12 cellular contexts compared by ENCODE assay signal in genomic region chr4:152099555-152099954, GRCh38.
DNase-seq lines count a peak whose midpoint lies in the region; ATAC-seq and TF ChIP-seq lines count a peak whose summit lies in the region.
"Had no signal": no experiment of that assay in that cellular context is flagged by ENCODE, and none has a peak within 500 bp of the region (broad histone marks: within the 10 kb centered on the region; RNA-seq: fewer than 3 reads in every experiment).

No MANE protein-coding gene starts in this region.

- H3K27me3 ChIP-seq in CD8-positive, alpha-beta memory T cell (ENCODE audit: insufficient read depth, low read length, poor library complexity, severe bottlenecking), result no peaks in the 10 kb centered on the region
- no peaks in the 10 kb centered on the region for H3K27me3 ChIP-seq in A673 (replicated peaks; ENCODE audit: insufficient read depth, low read depth, low read length, poor library complexity)

- peak overlapping the region in 6 of 7 donors; percentile 56 to 91 (median 84) for H3K4me3 Mint-ChIP-seq in CD8-positive, alpha-beta memory T cell
- H3K4me3 Mint-ChIP-seq in T-cell (peak overlapping the region in 2 of 3 donors; percentile 77 to 78), glutamatergic neuron (ENCODE audit: unreplicated experiment) (no peak overlapping the region)
- H3K4me3 Mint-ChIP-seq: CD14-positive monocyte had no signal

- H3K36me3 Mint-ChIP-seq in CD8-positive, alpha-beta memory T cell, result peaks cover 3 to 17% (median 8%) of the 10 kb centered on the region in 3 donors
- H3K36me3 Mint-ChIP-seq in T-cell (peaks cover 20% of the 10 kb centered on the region), glutamatergic neuron (ENCODE audit: unreplicated experiment) (no peaks in the 10 kb centered on the region)
- H3K36me3 Mint-ChIP-seq: CD14-positive monocyte had no signal

- peaks cover 0 to 2% (median 0%) of the 10 kb centered on the region in 5 donors for H3K9me3 Mint-ChIP-seq in CD8-positive, alpha-beta memory T cell
- H3K9me3 Mint-ChIP-seq in T-cell (no peaks in the 10 kb centered on the region), glutamatergic neuron (ENCODE audit: unreplicated experiment) (peaks cover 3% of the 10 kb centered on the region)

- peak overlapping the region; percentile 68 for H3K27ac ChIP-seq in CD8-positive, alpha-beta memory T cell (ENCODE audit: low read depth, low read length)
- H3K27ac ChIP-seq in A673 (ENCODE audit: low read depth, low read length, poor library complexity, severe bottlenecking), result no peak overlapping the region

- CTCF ChIA-PET in CD8-positive, alpha-beta memory T cell (lab: Charles Lee), result interaction anchor here (0.9 to 1.5 kb wide), 2 partner anchors 17 to 156 kb away, joined by 3 read pairs; no protein-coding TSS in a partner anchor
- CTCF ChIA-PET in T-cell (lab: Charles Lee) (no interaction called here), A673 (lab: Charles Lee) (no interaction called here)

- no peaks in the 10 kb centered on the region for H3K36me3 ChIP-seq in CD8-positive, alpha-beta memory T cell (ENCODE audit: insufficient read depth, low read length)
- H3K36me3 ChIP-seq in A673 (ENCODE audit: insufficient read depth, low read length, poor library complexity, severe bottlenecking), result no peaks in the 10 kb centered on the region

- intact Hi-C loops in head of caudate nucleus (cut with DNase I) (loop anchor here (5.0 kb wide), 1 partner anchor 77 kb away; no protein-coding TSS in a partner anchor), A673 (cut with micrococcal nuclease; ENCODE audit: unreplicated experiment) (no loop called here)

- peaks cover 99% of the 10 kb centered on the region for H3K4me1 ChIP-seq in CD8-positive, alpha-beta memory T cell (ENCODE audit: insufficient read depth, low read length)
- H3K4me1 ChIP-seq in A673 (ENCODE audit: insufficient read depth, low read length, poor library complexity, severe bottlenecking), result no peaks in the 10 kb centered on the region

- no peaks in the 10 kb centered on the region for H3K27me3 Mint-ChIP-seq in CD8-positive, alpha-beta memory T cell
- H3K27me3 Mint-ChIP-seq in T-cell, result no peaks in the 10 kb centered on the region
- peaks cover 11% of the 10 kb centered on the region for H3K27me3 Mint-ChIP-seq in glutamatergic neuron (ENCODE audit: unreplicated experiment)

- peak overlapping the region; percentile 94 to 100 (median 97) for H3K27ac Mint-ChIP-seq in CD8-positive, alpha-beta memory T cell
- H3K27ac Mint-ChIP-seq in T-cell, result peak overlapping the region; percentile 98 to 99
- H3K27ac Mint-ChIP-seq in glutamatergic neuron (ENCODE audit: unreplicated experiment), result no peak overlapping the region

- H3K4me3 ChIP-seq in CD8-positive, alpha-beta memory T cell (ENCODE audit: low read length), result peak overlapping the region; percentile 24
- H3K4me3 ChIP-seq in epithelial cell of proximal tubule (ENCODE audit: low read depth, low read length) (no peak overlapping the region), A673 (ENCODE audit: low read depth, low read length, poor library complexity, severe bottlenecking) (no peak overlapping the region)

- no peaks in the 10 kb centered on the region for H3K9me3 ChIP-seq in CD8-positive, alpha-beta memory T cell (ENCODE audit: low read length)
- no peaks in the 10 kb centered on the region for H3K9me3 ChIP-seq in A673 (ENCODE audit: low read depth, low read length, poor library complexity, severe bottlenecking)

- TF ChIP-seq CTCF in epithelial cell of proximal tubule (conservative IDR thresholded peaks at IDR 0.05; ENCODE audit: low read depth, low read length) (peak; percentile 33), GM10266 (IDR thresholded peaks at IDR 0.05; ENCODE audit: control insufficient read depth, insufficient read depth, low read depth, missing control alignments) (no peak), A673 (conservative IDR thresholded peaks at IDR 0.05; ENCODE audit: low read depth, low read length) (no peak), glutamatergic neuron (IDR thresholded peaks at IDR 0.05; ENCODE audit: partially characterized antibody, unreplicated experiment) (no peak)

- H3K4me1 Mint-ChIP-seq in CD8-positive, alpha-beta memory T cell, result peaks cover 89 to 97% (median 97%) of the 10 kb centered on the region in 3 donors
- peaks cover 94 to 97% (median 94%) of the 10 kb centered on the region in 3 donors for H3K4me1 Mint-ChIP-seq in T-cell
- peaks cover 25% of the 10 kb centered on the region for H3K4me1 Mint-ChIP-seq in glutamatergic neuron (ENCODE audit: low read depth, unreplicated experiment)

- DNase-seq in 8988T (peak; percentile 21), T-cell (peak in 1 of 34 experiments; percentile 23), epithelial cell of proximal tubule (ENCODE audit: low read depth) (no peak), GM10266 (ENCODE audit: extremely low spot score) (no peak), head of caudate nucleus (no peak), A673 (ENCODE audit: low spot score) (no peak), glutamatergic neuron (no peak)
- DNase-seq in CD8-positive, alpha-beta memory T cell, result no peak
- DNase-seq: Kasumi-1; NCI-H2081; NK-92 treated with Interleukin-12 subunit alpha and Interleukin-12 subunit beta, amount 100 ng/mL, for 24 hours had no signal

- POLR2A ChIA-PET in CD8-positive, alpha-beta memory T cell (lab: Charles Lee), result interaction anchor here (2.6 kb wide), 1 partner anchor 16 kb away, joined by 10 read pairs; no protein-coding TSS in a partner anchor
- POLR2A ChIA-PET in T-cell (lab: Charles Lee), result no interaction called here
- POLR2A ChIA-PET in A673 (lab: Charles Lee; ENCODE audit: low non-redundant PET), result no interaction called here

- BruUV-seq in A673 (replicated peaks; lab: Mats Ljungman, UMichigan), result no TSS peak

- ATAC-seq in T-cell (replicated peaks in 1 of 4), result no peak
